Comparison of ENCODE assay signal across 1 cellular context in the genomic region with DNA sequence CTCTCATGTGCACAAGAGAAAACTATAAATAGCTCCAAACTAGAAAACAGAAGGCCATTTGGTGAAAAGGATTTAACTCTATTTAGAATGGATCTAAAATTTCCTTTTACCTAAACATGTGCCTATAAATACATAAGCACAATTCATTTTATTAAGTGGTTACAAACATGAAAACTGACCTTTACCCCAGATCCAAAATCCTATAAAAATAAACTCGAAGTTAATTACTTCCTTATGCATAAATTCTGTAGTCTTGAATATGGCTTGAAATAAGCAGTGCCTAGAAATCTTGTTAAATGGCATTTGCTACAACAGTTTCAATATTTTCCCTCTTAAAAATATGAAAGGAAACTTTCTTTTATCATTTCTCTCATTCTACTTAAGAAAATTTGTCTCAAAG.
TF ChIP-seq lines count a peak whose summit lies in the region.

No MANE protein-coding gene starts in this region.

TF ChIP-seq in IMR-90, 13 proteins besides CTCF, POLR2A, EP300 and RAD21 (continued from another document):
- TF ChIP-seq, protein P1, sequence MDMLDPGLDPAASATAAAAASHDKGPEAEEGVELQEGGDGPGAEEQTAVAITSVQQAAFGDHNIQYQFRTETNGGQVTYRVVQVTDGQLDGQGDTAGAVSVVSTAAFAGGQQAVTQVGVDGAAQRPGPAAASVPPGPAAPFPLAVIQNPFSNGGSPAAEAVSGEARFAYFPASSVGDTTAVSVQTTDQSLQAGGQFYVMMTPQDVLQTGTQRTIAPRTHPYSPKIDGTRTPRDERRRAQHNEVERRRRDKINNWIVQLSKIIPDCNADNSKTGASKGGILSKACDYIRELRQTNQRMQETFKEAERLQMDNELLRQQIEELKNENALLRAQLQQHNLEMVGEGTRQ (IDR thresholded peaks at IDR 0.05; ENCODE audit: low read depth, low read length): no peak
- TF ChIP-seq MAFK (IDR thresholded peaks at IDR 0.05; ENCODE audit: low read depth, low read length) (no peak), CEBPB (IDR thresholded peaks at IDR 0.05; ENCODE audit: low read depth, low read length) (no peak)
